Comparison of ENCODE assay signal across 6 cellular contexts in genomic region chr12:121484564-121484963, GRCh38.
DNase-seq lines count a peak whose midpoint lies in the region; ATAC-seq, FAIRE-seq and TF ChIP-seq lines count a peak whose summit lies in the region.
"Not testable (repeated sequence)": the region's sequence is repeated elsewhere in the genome, so short reads cannot be mapped to it uniquely, and the experiment has no call there.

No MANE protein-coding gene starts in this region.

- not testable (repeated sequence) for H3K4me3 Mint-ChIP-seq in GM23338; central memory CD8-positive, alpha-beta T cell; progenitor cell of endocrine pancreas (ENCODE audit: low read depth)

- not testable (repeated sequence) for H3K4me1 Mint-ChIP-seq in GM23338; progenitor cell of endocrine pancreas (ENCODE audit: low read depth)
- peaks cover 12% of the 10 kb centered on the region for H3K4me1 Mint-ChIP-seq in central memory CD8-positive, alpha-beta T cell

- not testable (repeated sequence) for TF ChIP-seq EP300 in Ishikawa (IDR thresholded peaks at IDR 0.05; ENCODE audit: borderline replicate concordance); HepG2 (IDR thresholded peaks at IDR 0.05; ENCODE audit: low read depth in 2 of 2, low read length in 2 of 2); HepG2 (CRISPR knock-in tag; IDR thresholded peaks at IDR 0.05; ENCODE audit: borderline replicate concordance)

- H3K36me3 ChIP-seq in BLaER1 (peaks cover 46% of the 10 kb centered on the region), GM23338 (ENCODE audit: insufficient read depth) (peaks cover 11% of the 10 kb centered on the region; the same call in 1 of the 2 replicates)
- not testable (repeated sequence) for H3K36me3 ChIP-seq in HepG2 (replicated peaks in 1 of 2; ENCODE audit: control insufficient read depth in 1 of 2, insufficient read depth in 2 of 2, low read length in 2 of 2)

- TF ChIP-seq CTCF in GM23338 (conservative IDR thresholded peaks at IDR 0.05; ENCODE audit: low read depth in 2 of 2); HepG2 (CRISPR knock-in tag; IDR thresholded peaks at IDR 0.05); progenitor cell of endocrine pancreas (IDR thresholded peaks at IDR 0.05; ENCODE audit: unreplicated experiment): not testable (repeated sequence)

- not testable (repeated sequence) for H3K9me3 ChIP-seq in BLaER1; HepG2 (ENCODE audit: low read length)

- not testable (repeated sequence) for H3F3A ChIP-seq in GM23338 (replicated peaks; ENCODE audit: low read depth)

- POLR2A ChIA-PET in HepG2 (lab: Yijun Ruan, JAX): not testable (repeated sequence)

- H2AFZ ChIP-seq in GM23338; HepG2 (ENCODE audit: low read length): not testable (repeated sequence)

- CTCF ChIA-PET in HepG2 (lab: Yijun Ruan, JAX; ENCODE audit: low intra/inter-chr PET ratio, low total read pairs): not testable (repeated sequence)

- in situ Hi-C loops in HepG2 (cut with HindIII; ENCODE audit: extremely low pct_ligation_motif_present, low pct_unique_long_range_greater_than_20kb): not testable (repeated sequence)

- not testable (repeated sequence) for ATAC-seq in GM23338; central memory CD8-positive, alpha-beta T cell (replicated peaks; ENCODE audit: extremely low read depth, poor library complexity, severe bottlenecking); HepG2

- peak overlapping the region; percentile 73 for H3K4me2 ChIP-seq in BLaER1
- H3K4me2 ChIP-seq in GM23338: not testable (repeated sequence)
- H3K4me2 ChIP-seq in HepG2 (ENCODE audit: low read depth, low read length): peak overlapping the region; percentile 51

- not testable (repeated sequence) for H3K9ac ChIP-seq in BLaER1; HepG2 (ENCODE audit: insufficient read depth, low read depth, low read length)

- not testable (repeated sequence) for H3K9me2 ChIP-seq in GM23338 (ENCODE audit: insufficient read depth)

- H3K36me3 Mint-ChIP-seq in GM23338 (ENCODE audit: low read depth) (peaks cover 52% of the 10 kb centered on the region), progenitor cell of endocrine pancreas (ENCODE audit: insufficient read depth) (peaks cover 16% of the 10 kb centered on the region)
- H3K36me3 Mint-ChIP-seq in central memory CD8-positive, alpha-beta T cell (ENCODE audit: insufficient read depth): not testable (repeated sequence)

- not testable (repeated sequence) for TF ChIP-seq POLR2A in HepG2 (IDR thresholded peaks at IDR 0.05; ENCODE audit: insufficient read depth in 1 of 2, low read depth in 2 of 2, low read length in 2 of 2)

- not testable (repeated sequence) for H4K20me1 ChIP-seq in BLaER1; HepG2 (ENCODE audit: insufficient read depth, low read length)
- H4K20me1 ChIP-seq in GM23338 (replicated peaks; ENCODE audit: insufficient read depth): peaks cover 33% of the 10 kb centered on the region

- not testable (repeated sequence) for H3K27ac ChIP-seq in BLaER1
- peak overlapping the region; percentile 76; the same call in 1 of the 2 replicates for H3K27ac ChIP-seq in GM23338 (ENCODE audit: low read depth)
- H3K27ac ChIP-seq in HepG2 (ENCODE audit: extremely low read length, insufficient read depth, low read length): peak overlapping the region; percentile 46

- not testable (repeated sequence) for TF ChIP-seq RAD21 in Ishikawa (IDR thresholded peaks at IDR 0.05; ENCODE audit: low read depth); HepG2 (CRISPR knock-in tag; IDR thresholded peaks at IDR 0.05)

- WGBS in HepG2 (ENCODE audit: low lambda C conversion rate): 79% methylated on average over 5 of the region's 5 CpGs

- not testable (repeated sequence) for H3K4me3 ChIP-seq in BLaER1; GM23338; HepG2 (replicated peaks in 1 of 3; ENCODE audit: insufficient read depth in 1 of 3, low read depth in 2 of 3, low read length in 3 of 3)

- not testable (repeated sequence) for H3K9me3 Mint-ChIP-seq in GM23338; central memory CD8-positive, alpha-beta T cell; progenitor cell of endocrine pancreas (ENCODE audit: low read depth)

- FAIRE-seq in HepG2 (lab: Jason Lieb, UNC): not testable (repeated sequence)

- not testable (repeated sequence) for DNase-seq in GM23338 (ENCODE audit: low spot score); central memory CD8-positive, alpha-beta T cell (ENCODE audit: low spot score in 2 of 2); HepG2 (ENCODE audit: low spot score); progenitor cell of endocrine pancreas (ENCODE audit: low spot score, unreplicated experiment)

- intact Hi-C loops in HepG2 (cut with micrococcal nuclease; ENCODE audit: unreplicated experiment): not testable (repeated sequence)

- not testable (repeated sequence) for H3K27me3 ChIP-seq in BLaER1; GM23338 (ENCODE audit: insufficient read depth); HepG2 (ENCODE audit: control insufficient read depth in 1 of 2, insufficient read depth in 2 of 2, low read length in 2 of 2)

- peaks cover 47% of the 10 kb centered on the region for H3K79me2 ChIP-seq in GM23338 (replicated peaks; ENCODE audit: insufficient read depth)
- H3K79me2 ChIP-seq in HepG2 (ENCODE audit: insufficient read depth, low read length): not testable (repeated sequence)

- peaks cover 53% of the 10 kb centered on the region for H3K4me1 ChIP-seq in BLaER1
- not testable (repeated sequence) for H3K4me1 ChIP-seq in GM23338 (ENCODE audit: insufficient read depth)
- peaks cover 57% of the 10 kb centered on the region for H3K4me1 ChIP-seq in HepG2 (ENCODE audit: insufficient read depth, low read length)

- H3K27ac Mint-ChIP-seq in GM23338: not testable (repeated sequence)
- H3K27ac Mint-ChIP-seq in central memory CD8-positive, alpha-beta T cell (ENCODE audit: low read depth): peak overlapping the region; percentile 70
- H3K27ac Mint-ChIP-seq in progenitor cell of endocrine pancreas: peak overlapping the region; percentile 50

- peaks cover 14% of the 10 kb centered on the region for H3K27me3 Mint-ChIP-seq in GM23338 (ENCODE audit: insufficient read depth, low read depth, poor library complexity)
- H3K27me3 Mint-ChIP-seq in central memory CD8-positive, alpha-beta T cell; progenitor cell of endocrine pancreas: not testable (repeated sequence)

- BruUV-seq in HepG2 (replicated peaks; lab: Mats Ljungman, UMichigan): not testable (repeated sequence)

TF ChIP-seq in Ishikawa, 13 proteins besides CTCF, POLR2A, EP300 and RAD21:
- TF ChIP-seq CEBPB (IDR thresholded peaks at IDR 0.05): peak; percentile 36; the same call in 1 of the 2 replicates
TF ChIP-seq in Ishikawa: peak in this region for 1; not testable (repeated sequence) for 12.

TF ChIP-seq in HepG2, 621 proteins besides CTCF, POLR2A, EP300 and RAD21 (continues in another document):
- TF ChIP-seq ARID4A (CRISPR knock-in tag; IDR thresholded peaks at IDR 0.05; ENCODE audit: borderline replicate concordance) (peak; percentile 7; the same call in 1 of the 2 replicates), ELF3 (CRISPR knock-in tag; IDR thresholded peaks at IDR 0.05) (0 out of 2 replicates have a peak, but pooled peaks have one; percentile 0), RCOR2 (CRISPR knock-in tag; IDR thresholded peaks at IDR 0.05) (0 out of 2 replicates have a peak, but pooled peaks have one; percentile 10), ZNF121 (CRISPR knock-in tag; IDR thresholded peaks at IDR 0.05) (peak; percentile 92), NR2C2 (CRISPR knock-in tag; IDR thresholded peaks at IDR 0.05; ENCODE audit: borderline replicate concordance) (0 out of 2 replicates have a peak, but pooled peaks have one; percentile 1), CHD4 (IDR thresholded peaks at IDR 0.05; ENCODE audit: borderline replicate concordance, low read length) (0 out of 2 replicates have a peak, but pooled peaks have one; percentile 49)
